ENCODE assay signal across 10 cellular contexts in genomic region chr4:6272863-6273660, GRCh38. TPM values are rescaled to one million over a fixed set of nuclear protein-coding genes. Genes with fewer than 3 reads are reported as not detected.
A peak's percentile ranks its signal among the peaks of the same experiment; 100 is the strongest.
DNase-seq lines count a peak whose midpoint lies in the region; ATAC-seq and TF ChIP-seq lines count a peak whose summit lies in the region.
"Had no signal": no experiment of that assay in that cellular context is flagged by ENCODE, and none has a peak within 500 bp of the region (broad histone marks: within the 10 kb centered on the region; RNA-seq: fewer than 3 reads in every experiment).

No MANE protein-coding gene starts in this region.

- H4K20me1 ChIP-seq in BLaER1, result peaks cover 74% of the 10 kb centered on the region

- peak overlapping the region; percentile 6; the same call in 1 of the 2 replicates for H3K4me3 ChIP-seq in BLaER1
- H3K4me3 ChIP-seq in Peyer's patch, result no peak overlapping the region
- no peak overlapping the region for H3K4me3 ChIP-seq in esophagus (ENCODE audit: low read depth in 1 of 2, low read length in 2 of 2)

- H3K36me3 ChIP-seq in BLaER1, result no peaks in the 10 kb centered on the region
- H3K36me3 ChIP-seq in Peyer's patch, result no peaks in the 10 kb centered on the region
- no peaks in the 10 kb centered on the region for H3K36me3 ChIP-seq in esophagus (ENCODE audit: control insufficient read depth in 2 of 2, insufficient read depth in 2 of 2, low read length in 1 of 2)

- H3K4me1 Mint-ChIP-seq in osteocyte (ENCODE audit: unreplicated experiment), result peaks cover 47% of the 10 kb centered on the region
- peaks cover 17% of the 10 kb centered on the region for H3K4me1 Mint-ChIP-seq in activated CD8-positive, alpha-beta T cell treated with anti-CD3 and anti-CD28 coated beads, Interleukin-2, amount 10 ng/mL, durations not matched to agents 7 days and 5 days (ENCODE audit: low read depth)

- H3K27me3 ChIP-seq in BLaER1 (peaks cover 10% of the 10 kb centered on the region), Peyer's patch (no peaks in the 10 kb centered on the region), esophagus (ENCODE audit: control insufficient read depth in 1 of 2, insufficient read depth in 2 of 2, low read length in 2 of 2) (no peaks in the 10 kb centered on the region)

- TF ChIP-seq POLR2A in Peyer's patch (IDR thresholded peaks at IDR 0.05), result no peak

- no peaks in the 10 kb centered on the region for H3K36me3 Mint-ChIP-seq in osteocyte (ENCODE audit: unreplicated experiment)
- H3K36me3 Mint-ChIP-seq in activated CD8-positive, alpha-beta T cell treated with anti-CD3 and anti-CD28 coated beads, Interleukin-2, amount 10 ng/mL, durations not matched to agents 7 days and 5 days (ENCODE audit: low read depth), result no peaks in the 10 kb centered on the region

- H3K4me1 ChIP-seq in BLaER1, result peaks cover 91% of the 10 kb centered on the region
- peaks cover 0 to 64% (median 4%) of the 10 kb centered on the region in 4 donors for H3K4me1 ChIP-seq in Peyer's patch
- H3K4me1 ChIP-seq in esophagus (ENCODE audit: control insufficient read depth in 2 of 2, insufficient read depth in 2 of 2, low read length in 1 of 2), result peaks cover 3 to 28% of the 10 kb centered on the region in 2 donors

- no peak for ATAC-seq in activated CD8-positive, alpha-beta T cell treated with anti-CD3 and anti-CD28 coated beads, Interleukin-2, amount 10 ng/mL, durations not matched to agents 7 days and 5 days

- no peak for TF ChIP-seq CTCF in Peyer's patch (IDR thresholded peaks at IDR 0.05)
- no peak for TF ChIP-seq CTCF in osteocyte (IDR thresholded peaks at IDR 0.05)

- H3K9ac ChIP-seq in BLaER1, result no peak overlapping the region

- DNase-seq in Peyer's patch, result no peak
- no peak for DNase-seq in osteocyte (ENCODE audit: extremely low spot score, unreplicated experiment)
- DNase-seq in activated CD8-positive, alpha-beta T cell treated with anti-CD3 and anti-CD28 coated beads, Interleukin-2, amount 10 ng/mL, durations not matched to agents 7 days and 5 days, result no peak
- DNase-seq in LoVo (ENCODE audit: low spot score), result no peak
- DNase-seq in stimulated activated CD4-positive, alpha-beta T cell treated with anti-CD3 and anti-CD28 coated beads, Interleukin-15, amount 100 ng/mL, for 24 hours, result no peak
- no peak for DNase-seq in GM19238 (ENCODE audit: insufficient read length, low spot score)
- DNase-seq: activated B cell treated with CpG ODN at 0.5 μM for 24 hours, NCI-H1105 treated with DMSO at 0.1 percent for 48 hours had no signal

- H3K27ac ChIP-seq in BLaER1 (no peak overlapping the region), Peyer's patch (peak overlapping the region in 3 of 4 donors; percentile 52 to 88 (median 59)), esophagus (ENCODE audit: low read depth in 2 of 2, low read length in 1 of 2) (peak overlapping the region; percentile 48 to 67)

- H3K9me3 Mint-ChIP-seq in osteocyte (ENCODE audit: unreplicated experiment), result no peaks in the 10 kb centered on the region
- H3K9me3 Mint-ChIP-seq in activated CD8-positive, alpha-beta T cell treated with anti-CD3 and anti-CD28 coated beads, Interleukin-2, amount 10 ng/mL, durations not matched to agents 7 days and 5 days (ENCODE audit: insufficient read depth), result no peaks in the 10 kb centered on the region
- H3K9me3 Mint-ChIP-seq: activated B cell treated with CpG ODN at 0.5 μM for 24 hours had no signal

- H3K4me3 Mint-ChIP-seq in osteocyte (ENCODE audit: unreplicated experiment), result peak overlapping the region; percentile 61
- H3K4me3 Mint-ChIP-seq in activated CD8-positive, alpha-beta T cell treated with anti-CD3 and anti-CD28 coated beads, Interleukin-2, amount 10 ng/mL, durations not matched to agents 7 days and 5 days, result no peak overlapping the region
- H3K4me3 Mint-ChIP-seq: activated B cell treated with CpG ODN at 0.5 μM for 24 hours had no signal

- CTCF ChIA-PET in activated CD8-positive, alpha-beta T cell treated with anti-CD3 and anti-CD28 coated beads, Interleukin-2, amount 10 ng/mL, durations not matched to agents 7 days and 5 days (lab: Charles Lee), result interaction anchor here (1.0 to 1.2 kb wide), 2 partner anchors 9 to 58 kb away, joined by 3 to 4 read pairs; no protein-coding TSS in a partner anchor

- H3K9me3 ChIP-seq in BLaER1 (no peaks in the 10 kb centered on the region), Peyer's patch (no peaks in the 10 kb centered on the region), esophagus (ENCODE audit: control insufficient read depth in 2 of 2, insufficient read depth in 1 of 2, low read depth in 1 of 2, low read length in 1 of 2) (no peaks in the 10 kb centered on the region)

- 44 to 52% methylated on average over 15 of the region's 15 CpGs for WGBS in esophagus, 2 donors

- peak overlapping the region; percentile 99 for H3K4me2 ChIP-seq in BLaER1

- peak overlapping the region; percentile 85 for H3K27ac Mint-ChIP-seq in osteocyte (ENCODE audit: unreplicated experiment)
- H3K27ac Mint-ChIP-seq in activated CD8-positive, alpha-beta T cell treated with anti-CD3 and anti-CD28 coated beads, Interleukin-2, amount 10 ng/mL, durations not matched to agents 7 days and 5 days, result no peak overlapping the region
- H3K27ac Mint-ChIP-seq: activated B cell treated with CpG ODN at 0.5 μM for 24 hours had no signal

- POLR2A ChIA-PET in activated CD8-positive, alpha-beta T cell treated with anti-CD3 and anti-CD28 coated beads, Interleukin-2, amount 10 ng/mL, durations not matched to agents 7 days and 5 days (lab: Charles Lee), result no interaction called here

- H3K27me3 Mint-ChIP-seq in osteocyte (ENCODE audit: unreplicated experiment), result peaks cover 2% of the 10 kb centered on the region
- peaks cover 34% of the 10 kb centered on the region for H3K27me3 Mint-ChIP-seq in activated CD8-positive, alpha-beta T cell treated with anti-CD3 and anti-CD28 coated beads, Interleukin-2, amount 10 ng/mL, durations not matched to agents 7 days and 5 days (ENCODE audit: low read depth)
- H3K27me3 Mint-ChIP-seq: activated B cell treated with CpG ODN at 0.5 μM for 24 hours had no signal

RNA-seq across cellular contexts. Expression of gene WFS1, which starts 3.4 kb away (rescaled TPM):
- total RNA-seq in Peyer's patch (10 to 100 TPM in 3 of 4 donors, 1 to 10 TPM in 1; 10.0 to 39.6 (median 30.0) TPM), osteocyte (29.2 and 33.7 TPM in 2 replicates)
- polyA plus RNA-seq in esophagus, result 1 to 10 TPM; 4.6 to 8.2 TPM
- total RNA-seq in activated CD8-positive, alpha-beta T cell treated with anti-CD3 and anti-CD28 coated beads, Interleukin-2, amount 10 ng/mL, durations not matched to agents 7 days and 5 days, result 1 to 10 TPM in 1 of 2 experiments, under 1 TPM in 1; 0.97 to 1.3 TPM

Comparison
In these comparisons a context has a peak if more than half of its experiments do, and no peak if none do; other contexts are left out.
1. RNA of gene WFS1, which starts 3.4 kb away (total RNA-seq): 10.0 to 39.6 TPM in Peyer's patch and 29.2 to 33.7 TPM in osteocyte; 0.97 to 1.3 TPM in activated CD8-positive, alpha-beta T cell treated with anti-CD3 and anti-CD28 coated beads, Interleukin-2, amount 10 ng/mL, durations not matched to agents 7 days and 5 days; every median in the first group is over 4 times any median in the second.